Comparison of ENCODE assay signal across 8 cellular contexts in genomic region chr3:111978833-111979688, GRCh38. TPM values are rescaled to one million over a fixed set of nuclear protein-coding genes. Genes with fewer than 3 reads are reported as not detected.
DNase-seq lines count a peak whose midpoint lies in the region; ATAC-seq and TF ChIP-seq lines count a peak whose summit lies in the region.

Gene ABHD10, plus strand, starts transcription at chr3:111979026. Its CDS starts 36 bp downstream, at chr3:111979062.

- H3K4me1 ChIP-seq in right cardiac atrium (ENCODE audit: control insufficient read depth, insufficient read depth, low read length) (peaks cover 5% of the 10 kb centered on the region), uterus (peaks cover 0 to 16% of the 10 kb centered on the region in 2 donors)

- intact Hi-C loops in right cardiac atrium (cut with DNase I), result no loop called here
- intact Hi-C loops in uterus (cut with DNase I; ENCODE audit: low total_unique reads), result no loop called here

- DNase-seq in GM13977 (ENCODE audit: low spot score) (peak; percentile 86), NCI-H146 treated with DMSO at 0.1 percent for 48 hours (lab: John Stamatoyannopoulos, UW; ENCODE audit: unreplicated experiment) (peak; percentile 100), T-helper 2 cell (peak; percentile 89 to 99 (median 94)), anterior cingulate cortex (lab: John Stamatoyannopoulos, UW) (peak; percentile 53 to 99 (median 93)), right cardiac atrium (peak; percentile 99 to 100 (median 99)), pulmonary artery endothelial cell (ENCODE audit: low read depth, low spot score) (peak; percentile 92), uterus (peak; percentile 96)

- H3K27me3 ChIP-seq in right cardiac atrium (ENCODE audit: control insufficient read depth, insufficient read depth), result no peaks in the 10 kb centered on the region
- no peaks in the 10 kb centered on the region for H3K27me3 ChIP-seq in uterus

- in situ Hi-C loops in GM13977 (cut with MboI; ENCODE audit: low pct_unique_long_range_greater_than_20kb, low sequenced_read_pairs, unreplicated experiment), result loop anchor here (10.0 kb wide), 1 partner anchor 254 kb away; no protein-coding TSS in a partner anchor

- TF ChIP-seq CTCF in GM13977 (IDR thresholded peaks at IDR 0.05; ENCODE audit: extremely low read depth, insufficient read depth, missing control alignments) (no peak), uterus (IDR thresholded peaks at IDR 0.05) (no peak)

- ATAC-seq in HG02870 (IDR thresholded peaks at IDR 0.05; ENCODE audit: unreplicated experiment) (peak; percentile 91), right cardiac atrium (peak; percentile 99)

- H3K9me3 ChIP-seq in right cardiac atrium (ENCODE audit: control insufficient read depth, low read length), result no peaks in the 10 kb centered on the region
- H3K9me3 ChIP-seq in uterus, result no peaks in the 10 kb centered on the region

- TF ChIP-seq POLR2A in uterus (IDR thresholded peaks at IDR 0.05), result peak; percentile 87 to 89

- H3K36me3 ChIP-seq in uterus, result no peaks in the 10 kb centered on the region

- H3K4me3 ChIP-seq in right cardiac atrium (ENCODE audit: low read length) (peak within 1 kb of the TSS; percentile 53), uterus (peak within 1 kb of the TSS; percentile 77 to 88)

- H3K27ac ChIP-seq in right cardiac atrium (ENCODE audit: low read length), result peak within 1 kb of the TSS; percentile 73
- H3K27ac ChIP-seq in uterus, result peak within 1 kb of the TSS; percentile 86 to 91

- under 1% methylated on average over 50 of the region's 50 CpGs for WGBS in right cardiac atrium

RNA-seq across cellular contexts. Expression of gene ABHD10, which starts in this region (rescaled TPM):
- total RNA-seq in right cardiac atrium (10 to 100 TPM; 26.3 to 39.0 (median 31.1) TPM), pulmonary artery endothelial cell (38.0 and 49.4 TPM in 2 replicates), uterus (10 to 100 TPM; 25.6 to 74.1 (median 35.8) TPM)
- 23.5 TPM for polyA plus RNA-seq in right cardiac atrium

Comparison
In these comparisons a context has a peak if more than half of its experiments do, and no peak if none do; other contexts are left out.
1. Peak in every context shown above with its lines: DNase-seq, ATAC-seq, H3K4me3 ChIP-seq and H3K27ac ChIP-seq.